Comparison of ENCODE assay signal across 8 cellular contexts in the genomic region with DNA sequence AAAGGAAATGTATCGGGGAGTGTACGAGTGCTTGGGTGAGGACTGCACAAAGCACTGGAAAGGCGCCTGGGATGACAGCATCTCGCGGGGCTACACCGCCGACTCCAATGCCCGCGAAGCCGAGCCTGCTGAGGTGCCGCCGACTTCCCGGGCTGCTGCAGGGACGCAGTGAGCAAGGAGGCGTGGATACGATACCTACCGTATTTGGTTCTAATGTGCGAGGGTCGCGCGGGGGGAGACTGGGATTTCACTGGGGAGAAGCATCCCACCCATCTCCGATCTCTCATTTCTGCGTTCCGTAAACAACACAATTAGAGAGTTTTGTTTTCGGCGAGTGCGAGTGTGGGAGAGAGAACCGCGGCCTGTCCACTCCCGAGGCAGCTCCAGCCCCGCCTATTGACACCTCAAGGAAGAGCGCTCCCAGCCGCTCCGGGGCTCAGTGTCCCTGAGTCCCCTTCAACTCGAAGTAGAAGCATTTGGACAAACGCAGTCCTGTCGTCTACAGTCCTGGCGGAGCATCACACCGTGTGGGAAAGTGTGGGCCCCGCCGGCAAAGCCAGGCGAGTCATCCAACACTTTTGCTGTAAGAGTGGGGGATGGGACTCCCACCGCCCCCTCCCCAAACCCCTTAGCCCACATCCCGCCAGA. TPM values are rescaled to one million over a fixed set of nuclear protein-coding genes. Genes with fewer than 3 reads are reported as not detected.
DNase-seq lines count a peak whose midpoint lies in the region; ATAC-seq, FAIRE-seq and TF ChIP-seq lines count a peak whose summit lies in the region.

No MANE protein-coding gene starts in this region.

- H2AFZ ChIP-seq in GM12878 (ENCODE audit: control insufficient read depth, low read depth, low read length), result no peak overlapping the region
- H2AFZ ChIP-seq in smooth muscle cell (ENCODE audit: low read depth), result peak overlapping the region; percentile 64

- FAIRE-seq in GM12878 (lab: Jason Lieb, UNC), result no peak

- peak overlapping the region; percentile 84 for H3K4me3 Mint-ChIP-seq in HFFc6

- in situ Hi-C loops in GM12878 (cut with MboI), result loop anchor here (10.0 kb wide), 1 partner anchor 517 kb away; no protein-coding TSS in a partner anchor

- H3K4me3 ChIP-seq in GM12878, result peak overlapping the region; percentile 60; the same call in 1 of the 2 replicates
- peak overlapping the region; percentile 76 for H3K4me3 ChIP-seq in iPS-20b (ENCODE audit: low read length)
- peak overlapping the region; percentile 68 for H3K4me3 ChIP-seq in smooth muscle cell

- no peaks in the 10 kb centered on the region for H3K9me3 ChIP-seq in GM12878 (replicated peaks; ENCODE audit: control insufficient read depth, insufficient read depth, low read length)
- H3K9me3 ChIP-seq in iPS-20b (ENCODE audit: insufficient read depth, low read depth, low read length), result no peaks in the 10 kb centered on the region
- H3K9me3 ChIP-seq in smooth muscle cell (replicated peaks; ENCODE audit: low read depth), result no peaks in the 10 kb centered on the region

- no peak for TF ChIP-seq EP300 in GM12878 (IDR thresholded peaks at IDR 0.05; ENCODE audit: borderline replicate concordance in 1 of 2, control insufficient read depth in 1 of 2, low read depth in 2 of 2, low read length in 2 of 2)

- H4K20me1 ChIP-seq in GM12878 (ENCODE audit: control insufficient read depth, insufficient read depth), result no peaks in the 10 kb centered on the region
- no peaks in the 10 kb centered on the region for H4K20me1 ChIP-seq in smooth muscle cell (ENCODE audit: low read depth)

- DNase-seq in NCI-H524 (lab: John Stamatoyannopoulos, UW), result peak; percentile 84 to 91
- no peak for DNase-seq in NCI-H524 treated with DMSO at 0.1 percent for 48 hours (lab: John Stamatoyannopoulos, UW)
- DNase-seq in HFFc6, result peak; percentile 10
- DNase-seq in NCI-H2196 (lab: John Stamatoyannopoulos, UW; ENCODE audit: unreplicated experiment), result peak; percentile 31
- no peak for DNase-seq in GM12878 (ENCODE audit: low read depth, low spot score)
- no peak for DNase-seq in smooth muscle cell (lab: John Stamatoyannopoulos, UW; ENCODE audit: unreplicated experiment)
- DNase-seq in NCI-H1694 treated with DMSO at 0.1 percent for 48 hours (lab: John Stamatoyannopoulos, UW), result no peak

- peaks cover 64% of the 10 kb centered on the region for H3K27me3 Mint-ChIP-seq in HFFc6 (ENCODE audit: insufficient read depth)

- H3K36me3 ChIP-seq in GM12878 (ENCODE audit: control insufficient read depth in 2 of 2, insufficient read depth in 2 of 2, low read length in 1 of 2), result no peaks in the 10 kb centered on the region
- H3K36me3 ChIP-seq in iPS-20b (ENCODE audit: insufficient read depth, low read depth, low read length), result no peaks in the 10 kb centered on the region
- H3K36me3 ChIP-seq in smooth muscle cell (ENCODE audit: low read depth), result no peaks in the 10 kb centered on the region

- H3K79me2 ChIP-seq in GM12878 (ENCODE audit: control insufficient read depth, insufficient read depth, low read length) (no peaks in the 10 kb centered on the region), smooth muscle cell (ENCODE audit: low read depth) (no peaks in the 10 kb centered on the region)

- no peak for TF ChIP-seq POLR2A in GM12878 (IDR thresholded peaks at IDR 0.05; ENCODE audit: low read depth, low read length)

- H3K27ac Mint-ChIP-seq in HFFc6, result no peak overlapping the region

- no peaks in the 10 kb centered on the region for H3K9me3 Mint-ChIP-seq in HFFc6

- peaks cover 5% of the 10 kb centered on the region; the same call in 1 of the 2 replicates for H3K4me1 ChIP-seq in GM12878 (ENCODE audit: control insufficient read depth, insufficient read depth, low read length)
- H3K4me1 ChIP-seq in iPS-20b (ENCODE audit: insufficient read depth, low read length), result peaks cover 51% of the 10 kb centered on the region; the same call in 1 of the 2 replicates
- peaks cover 60% of the 10 kb centered on the region for H3K4me1 ChIP-seq in smooth muscle cell (ENCODE audit: low read depth)

- H3F3A ChIP-seq in smooth muscle cell (ENCODE audit: low read depth), result peaks cover 5% of the 10 kb centered on the region

- RAD21 ChIA-PET in GM12878 (lab: Charles Lee; ENCODE audit: unreplicated experiment), result no interaction called here

- CTCF ChIA-PET in GM12878 (lab: Yijun Ruan, JAX), result no interaction called here

- peak; percentile 49 for ATAC-seq in GM12878

- intact Hi-C loops in GM12878 (cut with micrococcal nuclease; ENCODE audit: unreplicated experiment), result loop anchor here (10.0 kb wide), 1 partner anchor 177 kb away; no protein-coding TSS in a partner anchor

- no peak for TF ChIP-seq RAD21 in GM12878 (IDR thresholded peaks at IDR 0.05; ENCODE audit: insufficient read depth, low read depth, low read length)

- H3K9ac ChIP-seq in GM12878 (ENCODE audit: control insufficient read depth, insufficient read depth, low read length) (no peak overlapping the region), iPS-20b (ENCODE audit: low read depth, low read length) (peak overlapping the region; percentile 43; the same call in 1 of the 2 replicates), smooth muscle cell (ENCODE audit: low read depth) (no peak overlapping the region)

- no peak for TF ChIP-seq CTCF in HFFc6 (IDR thresholded peaks at IDR 0.05)
- TF ChIP-seq CTCF in GM12878 (IDR thresholded peaks at IDR 0.05 in 2 of 3, conservative IDR thresholded peaks at IDR 0.05 in 1 of 3; ENCODE audit: control insufficient read depth in 2 of 3, extremely low read depth in 1 of 3, insufficient read depth in 1 of 3, low read depth in 3 of 3, low read length in 3 of 3), result no peak
- TF ChIP-seq CTCF in smooth muscle cell (IDR thresholded peaks at IDR 0.05; ENCODE audit: borderline replicate concordance, insufficient read depth, poor library complexity, severe bottlenecking), result no peak

- H3K27me3 ChIP-seq in GM12878 (replicated peaks in 1 of 2; ENCODE audit: control insufficient read depth in 2 of 2, insufficient read depth in 2 of 2, low read length in 1 of 2) (peaks cover 20 to 49% of the 10 kb centered on the region in 2 experiments), iPS-20b (ENCODE audit: insufficient read depth, low read length) (peaks cover 90% of the 10 kb centered on the region), smooth muscle cell (ENCODE audit: low read depth) (peaks cover 90% of the 10 kb centered on the region)

- H3K27ac ChIP-seq in GM12878 (ENCODE audit: control insufficient read depth, insufficient read depth), result no peak overlapping the region
- H3K27ac ChIP-seq in iPS-20b (ENCODE audit: low read length), result no peak overlapping the region
- no peak overlapping the region for H3K27ac ChIP-seq in smooth muscle cell (ENCODE audit: low read depth)

- SMC1A ChIA-PET in GM12878 (lab: Charles Lee; ENCODE audit: uncharacterized antibody, unreplicated experiment), result no interaction called here

- WGBS in GM12878 (ENCODE audit: insufficient coverage, insufficient replicate concordance, low lambda C conversion rate, missing lambda C conversion rate), result 4% methylated on average over 44 of the region's 44 CpGs
- 1% methylated on average over 44 of the region's 44 CpGs for WGBS in smooth muscle cell (ENCODE audit: low lambda C conversion rate)

- POLR2A ChIA-PET in GM12878 (lab: Charles Lee), result interaction anchor here (0.6 kb wide), 1 partner anchor 339 kb away, joined by 3 read pairs; no protein-coding TSS in a partner anchor

- BruUV-seq in GM12878 (replicated peaks; lab: Mats Ljungman, UMichigan), result no TSS peak

- H3K36me3 Mint-ChIP-seq in HFFc6 (ENCODE audit: low read depth), result no peaks in the 10 kb centered on the region

- peaks cover 34% of the 10 kb centered on the region for H3K4me1 Mint-ChIP-seq in HFFc6 (ENCODE audit: low read depth)

- peak overlapping the region; percentile 95 for H3K4me2 ChIP-seq in GM12878 (ENCODE audit: control insufficient read depth, insufficient read depth)
- peak overlapping the region; percentile 96 for H3K4me2 ChIP-seq in smooth muscle cell

TF ChIP-seq in GM12878, 131 proteins besides CTCF, POLR2A, EP300 and RAD21 (continues in another document):
- no peak for TF ChIP-seq NR2C2 (IDR thresholded peaks at IDR 0.05; ENCODE audit: borderline replicate concordance, control insufficient read depth, insufficient read length, low read depth)
- TF ChIP-seq BRCA1 (IDR thresholded peaks at IDR 0.05; ENCODE audit: low read depth, low read length), result no peak
- TF ChIP-seq RB1 (IDR thresholded peaks at IDR 0.05; ENCODE audit: borderline replicate concordance), result no peak
- TF ChIP-seq HDAC6 (IDR thresholded peaks at IDR 0.05; ENCODE audit: unreplicated experiment), result no peak
- no peak for TF ChIP-seq NBN (IDR thresholded peaks at IDR 0.05)
- no peak for TF ChIP-seq MTA3 (IDR thresholded peaks at IDR 0.05; ENCODE audit: borderline replicate concordance, low read length)
- no peak for TF ChIP-seq CEBPB (IDR thresholded peaks at IDR 0.05; ENCODE audit: borderline replicate concordance in 1 of 2, low read depth in 2 of 2, low read length in 2 of 2)

RNA-seq across cellular contexts. Expression of gene MECOM, which starts 1.8 kb away (rescaled TPM):
- total RNA-seq in HFFc6 (2021; fragmentation: NEBNext Ultra II Directional; extraction: Animal tissue kit (Norgen Biotek cat#: 25700)), result 10 to 100 TPM in 2 of 6 experiments, 1 to 10 TPM in 4; 3.6 to 10.9 (median 9.4) TPM
- total RNA-seq in GM12878 (2013; cell fraction: nucleolus; rRNA removed), result not detected in 2 replicates
- total RNA-seq in GM12878 (2014; rRNA removed) (not detected in 2 replicates), GM12878 (2014; rRNA removed; fragmentation: Illumina TruSeq; extraction: Trizol) (not detected in 2 replicates), GM12878 (2021) (0.03 and 0.13 TPM in 2 replicates), smooth muscle cell (0.18 and 0.27 TPM in 2 replicates)
- not detected for polyA plus RNA-seq in GM12878 (2011; ENCODE audit: low read depth)
- polyA plus RNA-seq in GM12878 (2011; rRNA removed) (not detected in 2 replicates), GM12878 (2014; fragmentation: Illumina TruSeq; extraction: Trizol) (not detected in 2 replicates), GM12878 (2014; fragmentation: Nextera tagmentation; extraction: Ambion mirVana) (not detected), GM12878 (2014; rRNA removed) (not detected in 2 replicates), GM12878 (2016; fragmentation: Nextera tagmentation; extraction: Ambion mirVana) (not detected), smooth muscle cell (0.78 TPM in 1 of 2 replicates, not detected in the other)
- polyA plus RNA-seq in GM12878 (2011; cell fraction: cytosol; rRNA removed), result not detected in 2 replicates
- not detected in 2 replicates for polyA plus RNA-seq in GM12878 (2011; cell fraction: nucleus; rRNA removed)
- polyA plus RNA-seq in GM12878 (2012), result not detected in 2 replicates
- not detected in 2 replicates for polyA minus RNA-seq in GM12878 (2011; rRNA and poly(A)+ RNA removed)
- not detected in 2 replicates for polyA minus RNA-seq in GM12878 (2011; cell fraction: cytosol; rRNA and poly(A)+ RNA removed)
- polyA minus RNA-seq in GM12878 (2011; cell fraction: nucleus; rRNA and poly(A)+ RNA removed), result not detected in 2 replicates

Comparison
In these comparisons a context has a peak if more than half of its experiments do, and no peak if none do; other contexts are left out.
1. DNase-seq: peak in NCI-H524 (2 of 2), HFFc6 (single experiment) and NCI-H2196 (single experiment); none in NCI-H524 treated with DMSO at 0.1 percent for 48 hours (single experiment), GM12878 (single experiment), smooth muscle cell (single experiment) and NCI-H1694 treated with DMSO at 0.1 percent for 48 hours (single experiment).
2. Peak in every context shown above with its lines, with median percentiles within 50 percentile points of each other: H3K4me3 ChIP-seq.